Comparison of ENCODE assay signal across 11 cellular contexts in the genomic region with DNA sequence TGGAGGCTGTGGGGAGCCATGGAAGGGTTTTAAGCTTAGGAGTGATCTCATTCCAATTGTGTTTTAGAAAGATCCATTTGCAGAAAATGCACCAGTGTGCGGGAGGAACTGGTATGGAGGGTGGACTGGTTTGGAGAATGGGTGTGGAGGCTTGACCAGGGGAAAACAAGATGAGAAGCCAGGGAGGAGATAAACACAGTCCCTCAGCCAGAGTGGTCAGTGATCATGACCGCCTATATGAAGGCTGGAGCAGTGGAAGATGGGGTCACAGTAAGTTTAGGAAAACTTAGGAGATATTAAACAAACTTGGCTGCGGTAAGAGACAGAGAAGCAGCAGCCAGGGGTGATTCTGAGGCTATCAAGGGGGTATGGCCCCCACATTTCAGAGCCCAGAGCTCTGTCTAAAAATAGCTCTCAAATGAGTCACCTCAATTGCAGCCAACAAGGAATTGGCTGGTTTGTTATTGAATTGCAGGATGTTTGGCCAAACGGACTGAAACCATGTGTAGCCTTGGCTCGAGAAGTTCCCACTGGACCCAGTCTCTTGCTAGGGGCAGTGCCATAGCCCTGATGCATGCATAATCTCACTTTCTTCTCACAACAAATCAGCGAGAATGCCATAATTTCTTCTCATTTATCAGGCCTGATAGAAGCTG.
DNase-seq lines count a peak whose midpoint lies in the region; ATAC-seq, FAIRE-seq and TF ChIP-seq lines count a peak whose summit lies in the region.
"Had no signal": no experiment of that assay in that cellular context is flagged by ENCODE, and none has a peak within 500 bp of the region (broad histone marks: within the 10 kb centered on the region; RNA-seq: fewer than 3 reads in every experiment).

No MANE protein-coding gene starts in this region.

- no peaks in the 10 kb centered on the region for H3K36me3 ChIP-seq in astrocyte (ENCODE audit: insufficient read depth, low read length)
- no peaks in the 10 kb centered on the region for H3K36me3 ChIP-seq in heart right ventricle
- H3K36me3 ChIP-seq: right lobe of liver had no signal

- H3K79me2 ChIP-seq in astrocyte (ENCODE audit: insufficient read depth, low read length): no peaks in the 10 kb centered on the region

- H3K9me3 Mint-ChIP-seq in astrocyte (ENCODE audit: unreplicated experiment): peaks cover 2% of the 10 kb centered on the region

- H3K27ac Mint-ChIP-seq in astrocyte (ENCODE audit: unreplicated experiment): no peak overlapping the region

- H3K27ac ChIP-seq in astrocyte (ENCODE audit: low read depth, low read length) (no peak overlapping the region), heart right ventricle (peak overlapping the region in 4 of 10 donors; percentile 2 to 34 (median 22))
- H3K27ac ChIP-seq: right lobe of liver had no signal

- no peaks in the 10 kb centered on the region for H3K36me3 Mint-ChIP-seq in astrocyte (ENCODE audit: low read depth, unreplicated experiment)

- H3K4me2 ChIP-seq in astrocyte (ENCODE audit: low read length): peak overlapping the region; percentile 56

- WGBS in heart right ventricle, 2 donors: 41 to 45% methylated on average over 6 of the region's 6 CpGs

- no peak for FAIRE-seq in astrocyte (lab: Jason Lieb, UNC)

- peaks cover 10% of the 10 kb centered on the region for H3K4me1 Mint-ChIP-seq in astrocyte (ENCODE audit: low read depth, unreplicated experiment)

- H3K27me3 Mint-ChIP-seq in astrocyte (ENCODE audit: low read depth, unreplicated experiment): peaks cover 8% of the 10 kb centered on the region

- peak overlapping the region; percentile 11 for H3K4me3 Mint-ChIP-seq in astrocyte (ENCODE audit: unreplicated experiment)

- H3K4me3 ChIP-seq in astrocyte (ENCODE audit: insufficient read depth, low read depth, low read length) (no peak overlapping the region), heart right ventricle (no peak overlapping the region)
- H3K4me3 ChIP-seq: right lobe of liver had no signal

- no peak overlapping the region for H2AFZ ChIP-seq in astrocyte (ENCODE audit: low read depth, low read length)

- H3K27me3 ChIP-seq in astrocyte (ENCODE audit: insufficient read depth, low read length): no peaks in the 10 kb centered on the region
- H3K27me3 ChIP-seq in heart right ventricle: no peaks in the 10 kb centered on the region
- H3K27me3 ChIP-seq: right lobe of liver had no signal

- no peaks in the 10 kb centered on the region for H4K20me1 ChIP-seq in astrocyte (ENCODE audit: insufficient read depth, low read length)

- peaks cover 10% of the 10 kb centered on the region for H3K4me1 ChIP-seq in astrocyte (ENCODE audit: insufficient read depth, low read length)
- H3K4me1 ChIP-seq in heart right ventricle: peaks cover 0 to 41% (median 16%) of the 10 kb centered on the region in 9 donors
- H3K4me1 ChIP-seq: right lobe of liver had no signal

- H3K9me3 ChIP-seq in astrocyte (ENCODE audit: insufficient read depth, low read depth, low read length) (no peaks in the 10 kb centered on the region), heart right ventricle (no peaks in the 10 kb centered on the region)
- H3K9me3 ChIP-seq: right lobe of liver had no signal

- no peak overlapping the region for H3K9ac ChIP-seq in astrocyte (ENCODE audit: low read length)

- peak; percentile 66 to 79 (median 72) for ATAC-seq in heart right ventricle
- ATAC-seq in GM19397 (IDR thresholded peaks at IDR 0.05; ENCODE audit: unreplicated experiment): no peak
- ATAC-seq in GM19455 (IDR thresholded peaks at IDR 0.05; ENCODE audit: unreplicated experiment): no peak

- peak; percentile 49 for DNase-seq in ELR (ENCODE audit: low read depth)
- peak; percentile 81 for DNase-seq in astrocyte (ENCODE audit: low read depth)
- DNase-seq in heart right ventricle: peak in 1 of 2 donors; percentile 39
- DNase-seq in pulmonary artery endothelial cell (ENCODE audit: low read depth, low spot score): peak; percentile 29
- DNase-seq in NCI-H526 (lab: John Stamatoyannopoulos, UW): no peak
- DNase-seq in HPDE6-E6E7 (ENCODE audit: extremely low spot score): no peak
- DNase-seq: cortex of kidney, NCI-H2227 treated with DMSO at 0.1 percent for 48 hours, right lobe of liver had no signal

- no peak for TF ChIP-seq CTCF in astrocyte (IDR thresholded peaks at IDR 0.05; ENCODE audit: insufficient read depth, low read depth, low read length)
- no peak for TF ChIP-seq CTCF in heart right ventricle (IDR thresholded peaks at IDR 0.05)

- intact Hi-C loops in heart right ventricle (cut with DNase I): no loop called here

Comparison
In these comparisons a context has a peak if more than half of its experiments do, and no peak if none do; other contexts are left out.
1. DNase-seq: peak in ELR (single experiment), astrocyte (single experiment) and pulmonary artery endothelial cell (single experiment); none in NCI-H526 (0 of 2) and HPDE6-E6E7 (single experiment).
2. ATAC-seq: peak in heart right ventricle (8 of 8); none in GM19397 (single experiment) and GM19455 (single experiment).